8 cellular contexts compared by ENCODE assay signal in the genomic region with DNA sequence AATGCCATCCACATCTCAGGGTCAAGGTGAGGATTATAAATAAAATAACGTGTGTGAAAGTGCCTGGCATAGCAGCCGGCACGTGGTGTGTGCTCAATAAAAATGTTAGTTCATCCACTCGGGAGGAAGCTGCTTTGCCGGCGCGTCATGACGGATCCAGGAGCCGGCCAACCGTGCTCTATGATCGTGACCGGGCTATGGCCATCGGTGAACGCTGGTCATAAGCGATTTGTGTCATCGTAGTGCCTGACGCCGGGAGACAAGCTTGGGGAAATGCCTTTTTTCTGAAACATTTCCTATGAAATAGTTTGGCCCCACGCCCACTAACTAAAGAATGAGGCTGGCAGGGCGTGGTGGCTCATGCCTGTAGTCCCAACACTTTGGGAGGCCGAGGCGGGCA.
A peak's percentile ranks its signal among the peaks of the same experiment; 100 is the strongest.
DNase-seq lines count a peak whose midpoint lies in the region; ATAC-seq and TF ChIP-seq lines count a peak whose summit lies in the region.

No MANE protein-coding gene starts in this region.

- peak overlapping the region; percentile 42 for H3K4me3 Mint-ChIP-seq in activated CD4-positive, alpha-beta memory T cell treated with anti-CD3 and anti-CD28 coated beads for 36 hours

- DNase-seq in ELR (ENCODE audit: low read depth): peak; percentile 99
- DNase-seq in activated CD4-positive, alpha-beta memory T cell treated with anti-CD3 and anti-CD28 coated beads for 36 hours: no peak
- DNase-seq in glomerular endothelial cell (ENCODE audit: extremely low read depth, low read depth, low spot score): peak; percentile 98
- peak; percentile 89 for DNase-seq in posterior vena cava (ENCODE audit: low spot score)
- DNase-seq in D341Med (ENCODE audit: low spot score): no peak
- no peak for DNase-seq in GM10266 (ENCODE audit: extremely low spot score)
- DNase-seq in NCI-H1930 (lab: John Stamatoyannopoulos, UW): no peak

- peaks cover 47% of the 10 kb centered on the region for H3K27me3 Mint-ChIP-seq in activated CD4-positive, alpha-beta memory T cell treated with anti-CD3 and anti-CD28 coated beads for 36 hours

- peaks cover 4% of the 10 kb centered on the region for H3K4me1 Mint-ChIP-seq in activated CD4-positive, alpha-beta memory T cell treated with anti-CD3 and anti-CD28 coated beads for 36 hours (ENCODE audit: low read depth)

- H3K36me3 Mint-ChIP-seq in activated CD4-positive, alpha-beta memory T cell treated with anti-CD3 and anti-CD28 coated beads for 36 hours: no peaks in the 10 kb centered on the region

- H3K27ac Mint-ChIP-seq in activated CD4-positive, alpha-beta memory T cell treated with anti-CD3 and anti-CD28 coated beads for 36 hours: no peak overlapping the region

- intact Hi-C loops in activated CD4-positive, alpha-beta memory T cell treated with anti-CD3 and anti-CD28 coated beads for 36 hours (cut with micrococcal nuclease): no loop called here
- intact Hi-C loops in posterior vena cava (cut with DNase I): no loop called here

- POLR2A ChIA-PET in activated CD4-positive, alpha-beta memory T cell treated with anti-CD3 and anti-CD28 coated beads for 36 hours (lab: Charles Lee): no interaction called here

- CTCF ChIA-PET in activated CD4-positive, alpha-beta memory T cell treated with anti-CD3 and anti-CD28 coated beads for 36 hours (lab: Charles Lee): interaction anchor here (2.2 to 2.3 kb wide), 2 partner anchors 8 to 16 kb away, joined by 6 to 10 read pairs; no protein-coding TSS in a partner anchor

- H3K9me3 Mint-ChIP-seq in activated CD4-positive, alpha-beta memory T cell treated with anti-CD3 and anti-CD28 coated beads for 36 hours: peaks cover 10% of the 10 kb centered on the region

- no peak for ATAC-seq in HG03159 (IDR thresholded peaks at IDR 0.05; ENCODE audit: unreplicated experiment)

- no peak for TF ChIP-seq CTCF in GM10266 (IDR thresholded peaks at IDR 0.05; ENCODE audit: control insufficient read depth, insufficient read depth, low read depth, missing control alignments)

Comparison
In these comparisons a context has a peak if more than half of its experiments do, and no peak if none do; other contexts are left out.
1. DNase-seq: peak in ELR (single experiment), glomerular endothelial cell (single experiment) and posterior vena cava (single experiment); none in activated CD4-positive, alpha-beta memory T cell treated with anti-CD3 and anti-CD28 coated beads for 36 hours (single experiment), D341Med (single experiment), GM10266 (single experiment) and NCI-H1930 (0 of 2).